ENCODE assay signal across 12 cellular contexts in genomic region chr17:68910256-68910705, GRCh38. TPM values are rescaled to one million over a fixed set of nuclear protein-coding genes. Genes with fewer than 3 reads are reported as not detected.
DNase-seq lines count a peak whose midpoint lies in the region; ATAC-seq and TF ChIP-seq lines count a peak whose summit lies in the region.
"Had no signal": no experiment of that assay in that cellular context is flagged by ENCODE, and none has a peak within 500 bp of the region (broad histone marks: within the 10 kb centered on the region; RNA-seq: fewer than 3 reads in every experiment).

No MANE protein-coding gene starts in this region.

- H3K4ac ChIP-seq in neuronal stem cell (ENCODE audit: low read length), result no peak overlapping the region

- DNase-seq in G401 (ENCODE audit: low spot score), result peak; percentile 15
- DNase-seq in WTC11 (ENCODE audit: low spot score), result no peak
- DNase-seq in neuronal stem cell (ENCODE audit: low spot score), result no peak
- DNase-seq in T-helper 2 cell, result no peak
- no peak for DNase-seq in lower leg skin (ENCODE audit: low spot score in 2 of 2)
- DNase-seq: CD4-positive, alpha-beta T cell; immature natural killer cell; NCI-H1930 had no signal

- ATAC-seq in WTC11, result peak; percentile 57
- ATAC-seq in gastroesophageal sphincter, result peak; percentile 48
- ATAC-seq in HG02763 (IDR thresholded peaks at IDR 0.05; ENCODE audit: unreplicated experiment), result no peak
- no peak for ATAC-seq in HG02884 (IDR thresholded peaks at IDR 0.05; ENCODE audit: unreplicated experiment)
- ATAC-seq: activated naive CD4-positive, alpha-beta T cell treated with anti-CD3 and anti-CD28 coated beads, Interleukin-2, amount 50 U/mL, for 72 hours had no signal

- WGBS in gastroesophageal sphincter (ENCODE audit: low coverage in 1 of 2), 2 donors, result 27 to 36% methylated on average over 3 to 4 of the region's 5 CpGs
- WGBS in neuronal stem cell (ENCODE audit: extremely low coverage in 2 of 2, insufficient read length in 2 of 2, insufficient replicate concordance in 1 of 2), 2 donors, result no CpG with 5 or more reads among the region's 5 CpGs
- 21 to 26% methylated on average over 5 of the region's 5 CpGs for WGBS in lower leg skin, 2 donors

- H2BK12ac ChIP-seq in neuronal stem cell (ENCODE audit: low read length), result no peak overlapping the region

- H3K9ac ChIP-seq in neuronal stem cell (ENCODE audit: low read depth, low read length, poor library complexity), result no peak overlapping the region

- H2BK5ac ChIP-seq in neuronal stem cell (ENCODE audit: low read length), result no peak overlapping the region

- 0 out of 2 replicates have a peak, but pooled peaks cover 2% of the 10 kb centered on the region for H3K4me1 Mint-ChIP-seq in WTC11
- H3K4me1 Mint-ChIP-seq: immature natural killer cell had no signal

- H4K8ac ChIP-seq in neuronal stem cell (ENCODE audit: low read depth, low read length), result no peak overlapping the region

- intact Hi-C loops in lower leg skin (cut with DNase I; ENCODE audit: low total_unique reads), result no loop called here

- H3K27ac ChIP-seq in gastroesophageal sphincter, result peak overlapping the region in 3 of 4 donors; percentile 59 to 60 (median 60)
- no peak overlapping the region for H3K27ac ChIP-seq in neuronal stem cell (replicated peaks; ENCODE audit: low read length)

- H3K18ac ChIP-seq in neuronal stem cell (ENCODE audit: low read length), result no peak overlapping the region

- TF ChIP-seq EP300 in gastroesophageal sphincter (IDR thresholded peaks at IDR 0.05), result no peak

- no peak for TF ChIP-seq CTCF in WTC11 (IDR thresholded peaks at IDR 0.05)
- peak in 1 of 4 experiments; percentile 12 for TF ChIP-seq CTCF in gastroesophageal sphincter (IDR thresholded peaks at IDR 0.05)
- no peak for TF ChIP-seq CTCF in lower leg skin (IDR thresholded peaks at IDR 0.05)

- no peaks in the 10 kb centered on the region; the same call in 1 of the 2 replicates for H3K27me3 Mint-ChIP-seq in WTC11 (ENCODE audit: low read depth)
- H3K27me3 Mint-ChIP-seq: CD4-positive, alpha-beta T cell had no signal

- TF ChIP-seq POLR2A in gastroesophageal sphincter (IDR thresholded peaks at IDR 0.05), result no peak
- TF ChIP-seq POLR2A in lower leg skin (IDR thresholded peaks at IDR 0.05), result no peak

- H3K4me2 ChIP-seq in neuronal stem cell (ENCODE audit: insufficient read depth, low read length, poor library complexity, severe bottlenecking), result no peak overlapping the region

- H4K91ac ChIP-seq in neuronal stem cell (ENCODE audit: low read depth, low read length, poor library complexity), result no peak overlapping the region

- H3K14ac ChIP-seq in neuronal stem cell (ENCODE audit: low read length), result no peak overlapping the region

- H3K4me3 ChIP-seq in gastroesophageal sphincter (no peak overlapping the region), neuronal stem cell (ENCODE audit: low read length in 2 of 2) (no peak overlapping the region), lower leg skin (ENCODE audit: low read depth, poor library complexity, severe bottlenecking) (no peak overlapping the region)

- H2AFZ ChIP-seq in neuronal stem cell (ENCODE audit: low read length), result no peak overlapping the region

- H3K4me1 ChIP-seq in gastroesophageal sphincter (peaks cover 0 to 32% (median 17%) of the 10 kb centered on the region in 3 donors), neuronal stem cell (ENCODE audit: control insufficient read depth in 2 of 2, insufficient read depth in 1 of 2, low read depth in 1 of 2, low read length in 2 of 2) (peaks cover 0 to 2% of the 10 kb centered on the region in 2 donors)

- H2AK5ac ChIP-seq in neuronal stem cell (ENCODE audit: low read depth, low read length), result no peak overlapping the region

- CTCF ChIA-PET in WTC11 (lab: Charles Lee), result interaction anchor here (2.1 kb wide), 1 partner anchor 139 kb away, joined by 9 read pairs; no protein-coding TSS in a partner anchor

- no peak overlapping the region for H2BK15ac ChIP-seq in neuronal stem cell (ENCODE audit: low read length)

- H2BK120ac ChIP-seq in neuronal stem cell (ENCODE audit: low read depth, low read length), result no peak overlapping the region

- no peaks in the 10 kb centered on the region for H3K79me1 ChIP-seq in neuronal stem cell (ENCODE audit: low read depth, low read length)

- no peaks in the 10 kb centered on the region for H3K36me3 Mint-ChIP-seq in WTC11
- H3K36me3 Mint-ChIP-seq: activated naive CD4-positive, alpha-beta T cell treated with anti-CD3 and anti-CD28 coated beads, Interleukin-2, amount 50 U/mL, for 72 hours; immature natural killer cell had no signal

- POLR2A ChIA-PET in WTC11 (lab: Charles Lee), result no interaction called here

- in situ Hi-C loops in G401 (cut with HindIII; ENCODE audit: low sequenced_read_pairs), result no loop called here

- H3K27ac Mint-ChIP-seq in WTC11, result no peak overlapping the region
- H3K27ac Mint-ChIP-seq: activated naive CD4-positive, alpha-beta T cell treated with anti-CD3 and anti-CD28 coated beads, Interleukin-2, amount 50 U/mL, for 72 hours; CD4-positive, alpha-beta T cell; immature natural killer cell had no signal

- peak overlapping the region; percentile 6 for H3K23ac ChIP-seq in neuronal stem cell (ENCODE audit: low read depth, low read length, poor library complexity)

- no peak overlapping the region for H3K4me3 Mint-ChIP-seq in WTC11
- H3K4me3 Mint-ChIP-seq: CD4-positive, alpha-beta T cell; immature natural killer cell had no signal

- H3K9me3 ChIP-seq in gastroesophageal sphincter (no peaks in the 10 kb centered on the region), neuronal stem cell (replicated peaks in 1 of 2; ENCODE audit: control insufficient read depth in 2 of 2, insufficient read depth in 1 of 2, low read depth in 1 of 2, low read length in 2 of 2) (peaks cover 0 to 6% of the 10 kb centered on the region in 2 donors)

- H3K36me3 ChIP-seq in gastroesophageal sphincter (peaks cover 0 to 9% of the 10 kb centered on the region in 2 donors), neuronal stem cell (replicated peaks in 1 of 2; ENCODE audit: control insufficient read depth in 2 of 2, insufficient read depth in 2 of 2, low read length in 2 of 2) (no peaks in the 10 kb centered on the region)

- H3K27me3 ChIP-seq in gastroesophageal sphincter, result no peaks in the 10 kb centered on the region
- no peaks in the 10 kb centered on the region for H3K27me3 ChIP-seq in neuronal stem cell (ENCODE audit: control insufficient read depth in 3 of 3, insufficient read depth in 3 of 3, low read depth in 1 of 3, low read length in 3 of 3)

- peaks cover 8% of the 10 kb centered on the region for H3K9me3 Mint-ChIP-seq in WTC11

TF ChIP-seq in WTC11, 78 proteins besides CTCF, POLR2A, EP300 and RAD21 (continues in another document):
- TF ChIP-seq AFF4 (CRISPR knock-in tag; IDR thresholded peaks at IDR 0.05; ENCODE audit: borderline replicate concordance) (no peak), TEAD4 (CRISPR knock-in tag; IDR thresholded peaks at IDR 0.05) (no peak), ZNF232 (CRISPR knock-in tag; IDR thresholded peaks at IDR 0.05) (no peak), NR3C1 (CRISPR knock-in tag; conservative IDR thresholded peaks at IDR 0.05; ENCODE audit: low read depth) (no peak), SOX15 (CRISPR knock-in tag; IDR thresholded peaks at IDR 0.05) (no peak), ESRRA (CRISPR knock-in tag; IDR thresholded peaks at IDR 0.05; ENCODE audit: borderline replicate concordance) (no peak), FOXP4 (CRISPR knock-in tag; IDR thresholded peaks at IDR 0.05) (no peak)

RNA-seq across cellular contexts. Expression of gene ABCA8, which starts 44.9 kb away (rescaled TPM):
- total RNA-seq in G401 (2014; rRNA removed; shearing (Covaris generic)), result not detected in 2 replicates
- total RNA-seq in WTC11 (2021), result 0.15 to 0.25 TPM (median 0.21 TPM) in 3 replicates
- 100 to 1,000 TPM in 1 of 4 donors, 10 to 100 TPM in 3; 54.4 to 113 (median 71.3) TPM for total RNA-seq in gastroesophageal sphincter
- polyA plus RNA-seq in neuronal stem cell (2013, experiment 1 of 2), result 0.03 TPM
- not detected for polyA plus RNA-seq in neuronal stem cell (2013, experiment 2 of 2)
- 10 to 100 TPM in 3 of 4 donors, 1 to 10 TPM in 1; 6.1 to 17.9 (median 13.9) TPM for total RNA-seq in lower leg skin
- total RNA-seq: activated naive CD4-positive, alpha-beta T cell treated with anti-CD3 and anti-CD28 coated beads, Interleukin-2, amount 50 U/mL, for 72 hours; CD4-positive, alpha-beta T cell had no signal
- polyA plus RNA-seq: immature natural killer cell had no signal

Comparison
In these comparisons a context has a peak if more than half of its experiments do, and no peak if none do; other contexts are left out.
1. ATAC-seq: peak in WTC11 (single experiment) and gastroesophageal sphincter (single experiment); none in HG02763 (single experiment) and HG02884 (single experiment).